ENCODE assay signal across 20 cellular contexts in genomic region chr3:172175254-172175599, GRCh38.
A peak's percentile ranks its signal among the peaks of the same experiment; 100 is the strongest.
DNase-seq lines count a peak whose midpoint lies in the region; ATAC-seq, FAIRE-seq and TF ChIP-seq lines count a peak whose summit lies in the region.
"Had no signal": no experiment of that assay in that cellular context is flagged by ENCODE, and none has a peak within 500 bp of the region (broad histone marks: within the 10 kb centered on the region; RNA-seq: fewer than 3 reads in every experiment).

No MANE protein-coding gene starts in this region.

- peak overlapping the region; percentile 97 to 99 (median 98) for H3K27ac Mint-ChIP-seq in H9
- H3K27ac Mint-ChIP-seq: activated naive CD8-positive, alpha-beta T cell; effector memory CD8-positive, alpha-beta T cell had no signal

- peak overlapping the region; percentile 87 for H4K5ac ChIP-seq in H9 (ENCODE audit: insufficient read length, low read depth, low read length)

- H3K27ac ChIP-seq in H9 (ENCODE audit: insufficient read length, low read depth, low read length) (peak overlapping the region; percentile 100), K562 (ENCODE audit: extremely low read depth, low read depth, low read length) (peak overlapping the region; percentile 24; the same call in 1 of the 3 replicates), mesenchymal stem cell (ENCODE audit: low read length, poor library complexity, severe bottlenecking) (peak overlapping the region; percentile 43), gastrocnemius medialis (peak overlapping the region in 3 of 4 donors; percentile 1 to 50 (median 43))
- H3K27ac ChIP-seq: pancreas had no signal

- no peak overlapping the region for H3K4me3 ChIP-seq in K562
- H3K4me3 ChIP-seq in mesenchymal stem cell (ENCODE audit: insufficient read depth in 1 of 2, low read depth in 1 of 2, low read length in 2 of 2) = no peak overlapping the region
- no peak overlapping the region for H3K4me3 ChIP-seq in gastrocnemius medialis
- H3K4me3 ChIP-seq: pancreas had no signal

- BruUV-seq in K562 (replicated peaks; lab: Mats Ljungman, UMichigan) = no TSS peak

- H3K4me2 ChIP-seq in H9 (ENCODE audit: insufficient read depth, insufficient read length, low read length) = peak overlapping the region; percentile 73
- no peak overlapping the region for H3K4me2 ChIP-seq in K562 (ENCODE audit: insufficient read depth, low read length)
- H3K4me2 ChIP-seq in mesenchymal stem cell (ENCODE audit: low read length, poor library complexity, severe bottlenecking) = no peak overlapping the region

- H3K23me2 ChIP-seq in H9 (ENCODE audit: insufficient read length, low read depth, low read length, poor library complexity, severe bottlenecking) = peaks cover 4% of the 10 kb centered on the region

- TF ChIP-seq CTCF in H9 (conservative IDR thresholded peaks at IDR 0.05) (no peak), K562 (IDR thresholded peaks at IDR 0.05 in 2 of 3, conservative IDR thresholded peaks at IDR 0.05 in 1 of 3; ENCODE audit: insufficient read depth in 2 of 3, low read depth in 1 of 3, low read length in 3 of 3) (no peak), gastrocnemius medialis (IDR thresholded peaks at IDR 0.05 in 4 of 5, conservative IDR thresholded peaks at IDR 0.05 in 1 of 5) (no peak)

- in situ Hi-C loops in K562 (cut with MboI) (no loop called here), gastrocnemius medialis (cut with MboI; ENCODE audit: low sequenced_read_pairs in 4 of 4) (no loop called here)

- no peaks in the 10 kb centered on the region for H3K27me3 Mint-ChIP-seq in H9 (ENCODE audit: low read depth)
- H3K27me3 Mint-ChIP-seq: activated naive CD8-positive, alpha-beta T cell; effector memory CD8-positive, alpha-beta T cell had no signal

- CTCF ChIA-PET in K562 (lab: Yijun Ruan, JAX; ENCODE audit: low intra/inter-chr PET ratio) = no interaction called here

- no peaks in the 10 kb centered on the region for H4K20me1 ChIP-seq in H9 (ENCODE audit: control insufficient read depth, insufficient read depth, insufficient read length)
- H4K20me1 ChIP-seq in K562 (replicated peaks; ENCODE audit: control insufficient read depth, insufficient read depth, low read length) = 0 out of 2 replicates have a peak, but pooled peaks cover 3% of the 10 kb centered on the region

- no peak overlapping the region for H4K8ac ChIP-seq in H9 (replicated peaks; ENCODE audit: insufficient read length, low read depth, low read length)
- H4K8ac ChIP-seq in mesenchymal stem cell (ENCODE audit: low read length) = no peak overlapping the region

- TF ChIP-seq EP300 in K562 (IDR thresholded peaks at IDR 0.05; ENCODE audit: low read length) = no peak

- H2BK12ac ChIP-seq in H9 (ENCODE audit: insufficient read length, low read depth, low read length) (peak overlapping the region; percentile 77), mesenchymal stem cell (ENCODE audit: low read length in 2 of 2) (no peak overlapping the region)

- H3K9ac ChIP-seq in H9 (ENCODE audit: extremely low read depth, insufficient read length, low read length) (peak overlapping the region; percentile 61), K562 (ENCODE audit: insufficient read depth in 1 of 2, low read depth in 2 of 2, low read length in 2 of 2) (no peak overlapping the region), mesenchymal stem cell (ENCODE audit: low read length) (no peak overlapping the region)

- H4K91ac ChIP-seq in H9 (ENCODE audit: insufficient read length, low read depth, low read length) = peak overlapping the region; percentile 95
- H4K91ac ChIP-seq in mesenchymal stem cell (ENCODE audit: low read length) = no peak overlapping the region

- POLR2A ChIA-PET in K562 (lab: Yijun Ruan, JAX) = interaction anchor here (0.6 to 1.5 kb wide), 2 partner anchors 12 to 40 kb away, joined by 3 to 5 read pairs; no protein-coding TSS in a partner anchor

- H3K9me3 Mint-ChIP-seq in H9 = no peaks in the 10 kb centered on the region; a peak in 1 of 5 replicates
- H3K9me3 Mint-ChIP-seq: effector memory CD8-positive, alpha-beta T cell had no signal

- H2AFZ ChIP-seq in H9 (ENCODE audit: low read length) (no peak overlapping the region), K562 (ENCODE audit: low read depth, low read length) (no peak overlapping the region), mesenchymal stem cell (ENCODE audit: low read depth, low read length) (no peak overlapping the region)

- H3K79me2 ChIP-seq in H9 (ENCODE audit: insufficient read depth, low read length) (peaks cover 9% of the 10 kb centered on the region; the same call in 1 of the 2 replicates), K562 (ENCODE audit: control insufficient read depth, insufficient read depth, low read length) (peaks cover 48% of the 10 kb centered on the region)

- H3K4ac ChIP-seq in H9 (ENCODE audit: low read depth, low read length) = no peak overlapping the region; the same call in 1 of the 2 replicates
- H3K4ac ChIP-seq in mesenchymal stem cell (ENCODE audit: low read depth in 1 of 2, low read length in 2 of 2) = peak overlapping the region in 1 of 2 experiments; percentile 76

- H3K27me3 ChIP-seq in H9 (ENCODE audit: insufficient read depth, low read length) (no peaks in the 10 kb centered on the region), K562 (ENCODE audit: control insufficient read depth in 2 of 2, insufficient read depth in 2 of 2, low read length in 2 of 2) (no peaks in the 10 kb centered on the region), mesenchymal stem cell (ENCODE audit: control insufficient read depth in 1 of 2, insufficient read depth in 1 of 2, low read length in 2 of 2) (no peaks in the 10 kb centered on the region), gastrocnemius medialis (no peaks in the 10 kb centered on the region)
- H3K27me3 ChIP-seq: pancreas had no signal

- H3K9me1 ChIP-seq in K562 (ENCODE audit: control insufficient read depth, insufficient read depth, low read length) = no peaks in the 10 kb centered on the region

- H3K9me3 ChIP-seq in H9 (ENCODE audit: control insufficient read depth, low read depth, low read length) (no peaks in the 10 kb centered on the region), K562 (replicated peaks; ENCODE audit: control insufficient read depth, insufficient read depth, low read depth, low read length) (no peaks in the 10 kb centered on the region), mesenchymal stem cell (ENCODE audit: control insufficient read depth, low read length) (no peaks in the 10 kb centered on the region), gastrocnemius medialis (no peaks in the 10 kb centered on the region)
- H3K9me3 ChIP-seq: pancreas had no signal

- H2AK5ac ChIP-seq in H9 (ENCODE audit: insufficient read length, low read length) (peak overlapping the region; percentile 98), mesenchymal stem cell (ENCODE audit: low read length, severe bottlenecking) (peak overlapping the region; percentile 10)

- no peaks in the 10 kb centered on the region for H3K79me1 ChIP-seq in H9 (ENCODE audit: insufficient read depth, low read depth, low read length, poor library complexity, severe bottlenecking)
- H3K79me1 ChIP-seq in mesenchymal stem cell (replicated peaks; ENCODE audit: low read length, poor library complexity, severe bottlenecking) = peaks cover 7% of the 10 kb centered on the region

- no peak for DNase-seq in H9
- DNase-seq in K562 (ENCODE audit: extremely low read depth in 1 of 4, low spot score in 3 of 4) = no peak
- no peak for DNase-seq in mesenchymal stem cell
- no peak for DNase-seq in gastrocnemius medialis
- no peak for DNase-seq in posterior cingulate gyrus
- no peak for DNase-seq in activated T-cell treated with anti-CD3 and anti-CD28 coated beads, Interleukin-2, amount 50 U/mL, for 48 hours
- DNase-seq in SW480 (ENCODE audit: low spot score) = no peak
- DNase-seq: activated CD4-positive, alpha-beta T cell treated with anti-CD3 and anti-CD28 coated beads, Interleukin-2, amount 50 U/mL, for 1 hour; activated T-cell treated with anti-CD3 and anti-CD28 coated beads for 4 hours; central memory CD4-positive, alpha-beta T cell; effector memory CD8-positive, alpha-beta T cell; GF-D8; Karpas-422; mammary epithelial cell; NCI-H2227 treated with DMSO at 0.1 percent for 48 hours; pancreas; SIG-M5 had no signal

- H3K18ac ChIP-seq in H9 (ENCODE audit: insufficient read length, low read depth, low read length) = peak overlapping the region; percentile 89
- H3K18ac ChIP-seq in mesenchymal stem cell (ENCODE audit: low read depth in 1 of 2, low read length in 2 of 2) = peak overlapping the region; percentile 45 to 66

- TF ChIP-seq POLR2A in K562 (conservative IDR thresholded peaks at IDR 0.05) (no peak), gastrocnemius medialis (IDR thresholded peaks at IDR 0.05) (no peak)

- H2BK20ac ChIP-seq in H9 (ENCODE audit: low read depth, low read length, poor library complexity, severe bottlenecking) = no peak overlapping the region

- peak overlapping the region; percentile 36 to 72 for H3K4me3 Mint-ChIP-seq in H9
- H3K4me3 Mint-ChIP-seq: activated naive CD8-positive, alpha-beta T cell; effector memory CD8-positive, alpha-beta T cell had no signal

- H3K4me1 Mint-ChIP-seq in H9 = peaks cover 71 to 74% of the 10 kb centered on the region in 2 experiments

- H3K36me3 ChIP-seq in K562 (ENCODE audit: control insufficient read depth, insufficient read depth, low read length) (peaks cover 4% of the 10 kb centered on the region; the same call in 2 of the 3 replicates), mesenchymal stem cell (ENCODE audit: control insufficient read depth in 1 of 2, insufficient read depth in 2 of 2, low read depth in 1 of 2, low read length in 2 of 2) (peaks cover 7 to 20% of the 10 kb centered on the region in 2 experiments), gastrocnemius medialis (no peaks in the 10 kb centered on the region)
- H3K36me3 ChIP-seq: pancreas had no signal

- H3K36me3 Mint-ChIP-seq in H9 (ENCODE audit: insufficient read depth in 1 of 3, low read depth in 3 of 3) = peaks cover 3 to 9% (median 3%) of the 10 kb centered on the region in 3 experiments; a peak in 4 of 7 replicates

- no peak for FAIRE-seq in K562 (lab: Jason Lieb, UNC)
- FAIRE-seq: D721Med, pancreas had no signal

- no peak for TF ChIP-seq RAD21 in K562 (CRISPR knock-in tag; conservative IDR thresholded peaks at IDR 0.05 in 1 of 2, IDR thresholded peaks at IDR 0.05 in 1 of 2)

- H3K14ac ChIP-seq in H9 (ENCODE audit: insufficient read depth, low read length) = no peak overlapping the region; the same call in 1 of the 2 replicates
- H3K14ac ChIP-seq in mesenchymal stem cell (ENCODE audit: low read length in 2 of 2) = no peak overlapping the region

- ATAC-seq in K562 = no peak
- ATAC-seq in gastrocnemius medialis = no peak
- ATAC-seq in GM21381 (IDR thresholded peaks at IDR 0.05; ENCODE audit: unreplicated experiment) = no peak
- ATAC-seq: effector memory CD8-positive, alpha-beta T cell; pancreas had no signal

- intact Hi-C loops in K562 (cut with micrococcal nuclease) = no loop called here
- intact Hi-C loops in gastrocnemius medialis (cut with DNase I; ENCODE audit: low total_unique reads) = no loop called here
- intact Hi-C loops in posterior cingulate gyrus (cut with DNase I) = no loop called here

- H3K23ac ChIP-seq in H9 (ENCODE audit: insufficient read length, low read depth, low read length) = no peak overlapping the region
- H3K23ac ChIP-seq in mesenchymal stem cell (ENCODE audit: low read length in 2 of 2) = no peak overlapping the region

- peak overlapping the region; percentile 62 for H3K56ac ChIP-seq in H9 (ENCODE audit: insufficient read length, low read depth, low read length)

- H2BK5ac ChIP-seq in H9 (ENCODE audit: insufficient read length, low read length) = peak overlapping the region; percentile 97
- H2BK5ac ChIP-seq in mesenchymal stem cell (ENCODE audit: low read depth, low read length, poor library complexity, severe bottlenecking) = no peak overlapping the region

- H2BK15ac ChIP-seq in H9 (ENCODE audit: low read depth, low read length) (no peak overlapping the region), mesenchymal stem cell (ENCODE audit: low read depth, poor library complexity, severe bottlenecking) (no peak overlapping the region)

- H2BK120ac ChIP-seq in H9 (ENCODE audit: low read depth, low read length, poor library complexity, severe bottlenecking) (no peak overlapping the region), mesenchymal stem cell (ENCODE audit: low read depth, low read length) (no peak overlapping the region)

- H3T11ph ChIP-seq in H9 (ENCODE audit: low read length) = no peak overlapping the region

- no CpG with 5 or more reads among the region's 3 CpGs for WGBS in H9 (ENCODE audit: extremely low coverage, insufficient read length, low lambda C conversion rate)
- 76% methylated on average over 3 of the region's 3 CpGs for WGBS in K562 (ENCODE audit: insufficient coverage, low coverage, missing lambda C conversion rate)
- WGBS in mesenchymal stem cell = no CpG with 5 or more reads among the region's 3 CpGs

- H3K4me1 ChIP-seq in H9 (ENCODE audit: insufficient read depth, low read length) (peaks cover 22% of the 10 kb centered on the region), K562 (replicated peaks in 1 of 2; ENCODE audit: control insufficient read depth in 2 of 2, insufficient read depth in 2 of 2, low read length in 2 of 2) (peaks cover 5 to 6% of the 10 kb centered on the region in 2 experiments), mesenchymal stem cell (ENCODE audit: control insufficient read depth, insufficient read depth, low read depth, low read length) (peaks cover 6% of the 10 kb centered on the region), gastrocnemius medialis (peaks cover 63 to 72% of the 10 kb centered on the region in 2 donors)

Comparison
In these comparisons a context has a peak if more than half of its experiments do, and no peak if none do; other contexts are left out.
1. H3K27ac ChIP-seq: peak in every context shown above with its lines; median percentile 100 in H9; 43 in mesenchymal stem cell; 43 in gastrocnemius medialis; 24 in K562.